ENCODE assay signal across 20 cellular contexts in genomic region chr10:67527351-67527750, GRCh38.
"Had no signal": no experiment of that assay in that cellular context is flagged by ENCODE, and none has a peak within 500 bp of the region (broad histone marks: within the 10 kb centered on the region; RNA-seq: fewer than 3 reads in every experiment).

No MANE protein-coding gene starts in this region.

- DNase-seq: colonic mucosa; cortex of kidney; effector CD8-positive, alpha-beta T cell; effector memory CD8-positive, alpha-beta T cell; endodermal cell; erythroblast; esophagus squamous epithelium; foreskin keratinocyte; heart left ventricle; hypothalamus; immature natural killer cell; left cardiac atrium; left lung; left ventricle myocardium superior; lower lobe of right lung; mesenchymal stem cell; midbrain; naive thymus-derived CD4-positive, alpha-beta T cell had no signal

- H3K4me3 ChIP-seq: colonic mucosa, esophagus squamous epithelium, gastroesophageal sphincter, heart left ventricle, hepatocyte, left lung, lower lobe of right lung had no signal
